ENCODE assay signal across 31 cellular contexts in genomic region chr17:35438433-35438832, GRCh38.
"Had no signal": no experiment of that assay in that cellular context is flagged by ENCODE, and none has a peak within 500 bp of the region (broad histone marks: within the 10 kb centered on the region; RNA-seq: fewer than 3 reads in every experiment).

No MANE protein-coding gene starts in this region.

- FAIRE-seq: bronchial epithelial cell, TTC549 had no signal

- ATAC-seq: activated CD8-positive, alpha-beta T cell treated with anti-CD3 and anti-CD28 coated beads for 36 hours; activated naive CD8-positive, alpha-beta T cell treated with anti-CD3 and anti-CD28 coated beads, Interleukin-2, amount 50 U/mL, for 24 hours; activated T-cell treated with anti-CD3 and anti-CD28 coated beads, Interleukin-2, amount 50 U/mL, for 4 hours; activated T-cell treated with anti-CD3 and anti-CD28 coated beads, Interleukin-2, amount 50 U/mL, for 72 hours; activated T-helper 17 cell treated with anti-CD3 and anti-CD28 coated beads, Interleukin-2, amount 50 U/mL, for 72 hours had no signal

- H3K27me3 ChIP-seq: ascending aorta had no signal

- H3K36me3 ChIP-seq: ascending aorta, cardiac muscle cell had no signal

- H3K9me3 ChIP-seq: ascending aorta had no signal

- H3K27ac ChIP-seq: ascending aorta, cardiac muscle cell, VCaP had no signal

- H3K4me3 ChIP-seq: ascending aorta, cardiac muscle cell had no signal

- DNase-seq: activated B cell treated with CpG ODN at 0.5 μM for 24 hours; activated CD4-positive, alpha-beta memory T cell treated with anti-CD3 and anti-CD28 coated beads for 36 hours; activated CD4-positive, alpha-beta T cell treated with anti-CD3 and anti-CD28 coated beads for 4 hours; activated CD4-positive, alpha-beta T cell treated with anti-CD3 and anti-CD28 coated beads, Interleukin-2, amount 10 ng/mL, durations not matched to agents 24 days and 14 days; activated CD4-positive, alpha-beta T cell treated with anti-CD3 and anti-CD28 coated beads, Interleukin-2, amount 50 U/mL, for 1 hour; activated CD4-positive, alpha-beta T cell treated with anti-CD3 and anti-CD28 coated beads, Interleukin-2, amount 50 U/mL, for 4 hours; activated CD4-positive, CD25-positive, alpha-beta regulatory T cell treated with anti-CD3 and anti-CD28 coated beads, Interleukin-2, amount 50 U/mL, for 72 hours; activated CD8-positive, alpha-beta memory T cell treated with anti-CD3 and anti-CD28 coated beads, Interleukin-2, amount 50 U/mL, for 4 hours; activated CD8-positive, alpha-beta T cell treated with anti-CD3 and anti-CD28 coated beads for 36 hours; activated effector memory CD4-positive, alpha-beta T cell treated with anti-CD3 and anti-CD28 coated beads, Interleukin-2, amount 50 U/mL, for 16 hours; activated gamma-delta T cell treated with Interleukin-2 at 50 U/mL for 16 hours; activated naive CD4-positive, alpha-beta T cell; activated naive CD4-positive, alpha-beta T cell treated with anti-CD3 and anti-CD28 coated beads, Interleukin-2, amount 10 ng/mL, durations not matched to agents 7 days and 5 days; activated naive CD8-positive, alpha-beta T cell treated with anti-CD3 and anti-CD28 coated beads, Interleukin-2, amount 10 ng/mL, durations not matched to agents 7 days and 5 days; activated naive CD8-positive, alpha-beta T cell treated with anti-CD3 and anti-CD28 coated beads, Interleukin-2, amount 50 U/mL, for 24 hours; activated T-cell treated with anti-CD3 and anti-CD28 coated beads for 4 hours; activated T-cell treated with anti-CD3 and anti-CD28 coated beads, Interleukin-2, amount 50 U/mL, for 1 hour; activated T-cell treated with anti-CD3 and anti-CD28 coated beads, Interleukin-2, amount 50 U/mL, for 4 hours; activated T-cell treated with anti-CD3 and anti-CD28 coated beads, Interleukin-2, amount 50 U/mL, for 72 hours; amygdala; anterior cingulate cortex; caudate nucleus; cerebellar nuclear complex; T-helper 2 cell; T-helper 9 cell had no signal
